ENCODE assay signal across 9 cellular contexts in the genomic region with DNA sequence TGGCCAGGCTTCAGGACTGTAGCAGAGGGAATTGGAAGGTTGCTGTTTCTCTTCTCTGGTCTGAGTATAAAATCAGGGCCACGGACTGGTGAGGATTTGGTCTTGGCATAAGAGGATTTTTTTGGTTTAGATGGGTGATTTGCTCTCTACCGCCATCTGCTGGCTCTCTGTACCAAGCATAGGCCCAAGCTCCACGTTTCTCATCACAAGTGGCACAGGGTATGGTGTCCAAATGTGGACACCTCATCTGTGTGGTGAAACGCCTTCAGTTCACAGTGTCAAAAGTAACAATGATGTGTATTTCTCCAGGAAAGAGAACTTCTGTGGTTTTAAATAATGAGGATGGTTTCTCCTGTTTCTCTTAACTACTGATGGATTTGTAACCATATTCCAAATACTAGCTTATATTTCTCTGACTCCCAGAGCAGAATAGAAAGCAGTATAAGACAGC.
DNase-seq lines count a peak whose midpoint lies in the region; ATAC-seq and TF ChIP-seq lines count a peak whose summit lies in the region.
"Had no signal": no experiment of that assay in that cellular context is flagged by ENCODE, and none has a peak within 500 bp of the region (broad histone marks: within the 10 kb centered on the region; RNA-seq: fewer than 3 reads in every experiment).

No MANE protein-coding gene starts in this region.

- POLR2A ChIA-PET in AG04450 (lab: Yijun Ruan, JAX), result no interaction called here

- DNase-seq in AG04450 (ENCODE audit: low read depth, low spot score) (peak; percentile 21), NCI-H69 (lab: John Stamatoyannopoulos, UW) (peak; percentile 72), middle frontal gyrus (ENCODE audit: extremely low spot score, low spot score) (peak; percentile 39)
- peak; percentile 13 to 39 for DNase-seq in activated CD8-positive, alpha-beta memory T cell treated with anti-CD3 and anti-CD28 coated beads for 1 hour (ENCODE audit: extremely low read depth in 1 of 2, low read depth in 1 of 2)
- peak; percentile 50 to 65 (median 54) for DNase-seq in effector memory CD8-positive, alpha-beta T cell
- peak; percentile 79 for DNase-seq in stimulated activated CD8-positive, alpha-beta memory T cell treated with anti-CD3 and anti-CD28 coated beads, Interleukin-4, amount 100 ng/mL, for 48 hours

- ATAC-seq in GM18502 (IDR thresholded peaks at IDR 0.05; ENCODE audit: poor library complexity, unreplicated experiment) (peak; percentile 86), HG03280 (IDR thresholded peaks at IDR 0.05; ENCODE audit: unreplicated experiment) (peak; percentile 82)
- peak; percentile 80 for ATAC-seq in effector memory CD8-positive, alpha-beta T cell (replicated peaks)

- H3K4me1 Mint-ChIP-seq in effector memory CD8-positive, alpha-beta T cell (ENCODE audit: low read depth in 2 of 2), result no peaks in the 10 kb centered on the region

- no peaks in the 10 kb centered on the region for H3K27me3 Mint-ChIP-seq in effector memory CD8-positive, alpha-beta T cell
- H3K27me3 Mint-ChIP-seq: IgD-negative memory B cell had no signal

- no peak overlapping the region for H3K4me3 ChIP-seq in AG04450 (ENCODE audit: low read depth, low read length)

- peaks cover 4% of the 10 kb centered on the region for H3K27me3 ChIP-seq in AG04450 (ENCODE audit: control insufficient read depth, insufficient read depth, low read length)

- no peaks in the 10 kb centered on the region for H3K9me3 ChIP-seq in AG04450 (ENCODE audit: control insufficient read depth, insufficient read depth, low read length)

- H3K27ac ChIP-seq in AG04450 (ENCODE audit: low read depth, low read length), result no peak overlapping the region

- H3K4me3 Mint-ChIP-seq in effector memory CD8-positive, alpha-beta T cell, result no peak overlapping the region
- H3K4me3 Mint-ChIP-seq: IgD-negative memory B cell had no signal

- H3K9me3 Mint-ChIP-seq in effector memory CD8-positive, alpha-beta T cell, result no peaks in the 10 kb centered on the region
- H3K9me3 Mint-ChIP-seq: IgD-negative memory B cell had no signal

- CTCF ChIA-PET in AG04450 (lab: Charles Lee), result interaction anchor here (0.7 to 3.8 kb wide), 42 partner anchors 9 to 750 kb away, joined by 3 to 32 read pairs (median 4); no protein-coding TSS in a partner anchor

- H3K36me3 Mint-ChIP-seq in effector memory CD8-positive, alpha-beta T cell (ENCODE audit: insufficient read depth), result no peaks in the 10 kb centered on the region
- H3K36me3 Mint-ChIP-seq: IgD-negative memory B cell had no signal

- TF ChIP-seq CTCF in AG04450 (IDR thresholded peaks at IDR 0.05; ENCODE audit: low read depth, low read length), result peak; percentile 91

- no peak overlapping the region for H3K27ac Mint-ChIP-seq in effector memory CD8-positive, alpha-beta T cell

Comparison
In these comparisons a context has a peak if more than half of its experiments do, and no peak if none do; other contexts are left out.
1. DNase-seq: peak in every context shown above with its lines; median percentile 79 in stimulated activated CD8-positive, alpha-beta memory T cell treated with anti-CD3 and anti-CD28 coated beads, Interleukin-4, amount 100 ng/mL, for 48 hours; 72 in NCI-H69; 54 in effector memory CD8-positive, alpha-beta T cell; 39 in middle frontal gyrus; 26 in activated CD8-positive, alpha-beta memory T cell treated with anti-CD3 and anti-CD28 coated beads for 1 hour; 21 in AG04450.